In genomic region chr1:12203216-12204007, GRCh38 we compare ENCODE assay signal across 17 cellular contexts. TPM values are rescaled to one million over a fixed set of nuclear protein-coding genes. Genes with fewer than 3 reads are reported as not detected.
DNase-seq lines count a peak whose midpoint lies in the region; ATAC-seq, FAIRE-seq and TF ChIP-seq lines count a peak whose summit lies in the region.
"Had no signal": no experiment of that assay in that cellular context is flagged by ENCODE, and none has a peak within 500 bp of the region (broad histone marks: within the 10 kb centered on the region; RNA-seq: fewer than 3 reads in every experiment).

No MANE protein-coding gene starts in this region.

- H3K36me3 Mint-ChIP-seq in activated CD4-positive, alpha-beta T cell treated with anti-CD3 and anti-CD28 coated beads, Interleukin-2, amount 10 ng/mL, durations not matched to agents 7 days and 5 days (ENCODE audit: low read depth) = peaks cover 43% of the 10 kb centered on the region
- peaks cover 4 to 24% of the 10 kb centered on the region in 2 donors for H3K36me3 Mint-ChIP-seq in activated naive CD4-positive, alpha-beta T cell treated with anti-CD3 and anti-CD28 coated beads, Interleukin-2, amount 50 U/mL, for 72 hours
- H3K36me3 Mint-ChIP-seq in natural killer cell = no peaks in the 10 kb centered on the region
- H3K36me3 Mint-ChIP-seq: brain had no signal

- TF ChIP-seq POLR2A in GM12891 (IDR thresholded peaks at IDR 0.05; ENCODE audit: low read depth, low read length) (no peak), GM18505 (IDR thresholded peaks at IDR 0.05; ENCODE audit: borderline replicate concordance, extremely low read depth, insufficient read depth, insufficient read length) (no peak)

- TF ChIP-seq CTCF in natural killer cell (IDR thresholded peaks at IDR 0.05) = no peak

- H3K9me3 Mint-ChIP-seq in activated CD4-positive, alpha-beta T cell treated with anti-CD3 and anti-CD28 coated beads, Interleukin-2, amount 10 ng/mL, durations not matched to agents 7 days and 5 days = no peaks in the 10 kb centered on the region
- no peaks in the 10 kb centered on the region for H3K9me3 Mint-ChIP-seq in activated naive CD4-positive, alpha-beta T cell treated with anti-CD3 and anti-CD28 coated beads, Interleukin-2, amount 50 U/mL, for 72 hours
- no peaks in the 10 kb centered on the region for H3K9me3 Mint-ChIP-seq in natural killer cell
- H3K9me3 Mint-ChIP-seq: HFFc6 had no signal

- no peak for ATAC-seq in activated naive CD4-positive, alpha-beta T cell treated with anti-CD3 and anti-CD28 coated beads, Interleukin-2, amount 50 U/mL, for 72 hours
- ATAC-seq in natural killer cell = no peak
- ATAC-seq in GM18505 (IDR thresholded peaks at IDR 0.05; ENCODE audit: unreplicated experiment) = no peak

- POLR2A ChIA-PET in activated CD4-positive, alpha-beta T cell treated with anti-CD3 and anti-CD28 coated beads, Interleukin-2, amount 10 ng/mL, durations not matched to agents 7 days and 5 days (lab: Charles Lee) = no interaction called here

- CTCF ChIA-PET in activated CD4-positive, alpha-beta T cell treated with anti-CD3 and anti-CD28 coated beads, Interleukin-2, amount 10 ng/mL, durations not matched to agents 7 days and 5 days (lab: Charles Lee) = interaction anchor here (0.9 to 3.9 kb wide), 3 partner anchors 16 to 78 kb away, joined by 3 to 24 read pairs (median 4); no protein-coding TSS in a partner anchor

- H3K27ac Mint-ChIP-seq in activated CD4-positive, alpha-beta T cell treated with anti-CD3 and anti-CD28 coated beads, Interleukin-2, amount 10 ng/mL, durations not matched to agents 7 days and 5 days = peak overlapping the region; percentile 72
- H3K27ac Mint-ChIP-seq in activated naive CD4-positive, alpha-beta T cell treated with anti-CD3 and anti-CD28 coated beads, Interleukin-2, amount 50 U/mL, for 72 hours = peak overlapping the region; percentile 82 to 88
- peak overlapping the region; percentile 86 to 88 for H3K27ac Mint-ChIP-seq in natural killer cell
- H3K27ac Mint-ChIP-seq: brain, HFFc6 had no signal

- peak; percentile 20 for FAIRE-seq in GM12891 (lab: Jason Lieb, UNC)

- peaks cover 43% of the 10 kb centered on the region for H3K4me1 Mint-ChIP-seq in activated CD4-positive, alpha-beta T cell treated with anti-CD3 and anti-CD28 coated beads, Interleukin-2, amount 10 ng/mL, durations not matched to agents 7 days and 5 days
- H3K4me1 Mint-ChIP-seq in natural killer cell = peaks cover 34 to 52% of the 10 kb centered on the region in 2 donors

- intact Hi-C loops in natural killer cell (cut with micrococcal nuclease) = loop anchor here (5.0 kb wide), 1 partner anchor 41 kb away; no protein-coding TSS in a partner anchor

- no peak overlapping the region for H3K4me3 Mint-ChIP-seq in activated CD4-positive, alpha-beta T cell treated with anti-CD3 and anti-CD28 coated beads, Interleukin-2, amount 10 ng/mL, durations not matched to agents 7 days and 5 days
- H3K4me3 Mint-ChIP-seq in natural killer cell = peak overlapping the region; percentile 9
- H3K4me3 Mint-ChIP-seq: brain, HFFc6 had no signal

- H3K27me3 Mint-ChIP-seq in activated CD4-positive, alpha-beta T cell treated with anti-CD3 and anti-CD28 coated beads, Interleukin-2, amount 10 ng/mL, durations not matched to agents 7 days and 5 days = no peaks in the 10 kb centered on the region
- no peaks in the 10 kb centered on the region for H3K27me3 Mint-ChIP-seq in natural killer cell (ENCODE audit: low read depth in 2 of 2)

- no peak for DNase-seq in activated CD4-positive, alpha-beta T cell treated with anti-CD3 and anti-CD28 coated beads, Interleukin-2, amount 10 ng/mL, durations not matched to agents 7 days and 5 days
- DNase-seq in activated CD4-positive, alpha-beta T cell treated with anti-CD3 and anti-CD28 coated beads for 1 hour = no peak
- DNase-seq in GM12891 (ENCODE audit: insufficient read length, low spot score) (no peak), natural killer cell (no peak), hypothalamus (lab: John Stamatoyannopoulos, UW) (no peak), kidney tubule cell (ENCODE audit: low spot score) (no peak)
- DNase-seq in activated naive CD4-positive, alpha-beta T cell treated with anti-CD3 and anti-CD28 coated beads, Interleukin-2, amount 50 U/mL, for 72 hours (ENCODE audit: low spot score in 2 of 2) = no peak
- DNase-seq: dorsolateral prefrontal cortex, HFFc6, Kasumi-1, NCI-H1436, NCI-H446 treated with DMSO at 0.1 percent for 48 hours, PC-9 had no signal

TF ChIP-seq in GM12891, 5 proteins besides CTCF, POLR2A, EP300 and RAD21:
- no peak for TF ChIP-seq SPI1 (IDR thresholded peaks at IDR 0.05; ENCODE audit: low read depth, low read length)
- TF ChIP-seq POU2F2 (IDR thresholded peaks at IDR 0.05; ENCODE audit: low read depth, low read length) = no peak
- TF ChIP-seq TAF1 (IDR thresholded peaks at IDR 0.05; ENCODE audit: low read depth, low read length) = no peak
- no peak for TF ChIP-seq PAX5 (IDR thresholded peaks at IDR 0.05; ENCODE audit: insufficient read depth, low read length, severe bottlenecking)
- no peak for TF ChIP-seq POLR2AphosphoS5 (IDR thresholded peaks at IDR 0.05; ENCODE audit: low read depth, low read length)

RNA-seq across cellular contexts. Expression of gene VPS13D, which starts 26.4 kb away (rescaled TPM):
- total RNA-seq in activated CD4-positive, alpha-beta T cell treated with anti-CD3 and anti-CD28 coated beads, Interleukin-2, amount 10 ng/mL, durations not matched to agents 7 days and 5 days = 10 to 100 TPM; 34.0 to 41.9 TPM
- polyA plus RNA-seq in GM12891 (2012; ENCODE audit: low read depth, missing spikeins) = 5.5 TPM
- 10 to 100 TPM; 31.2 to 40.7 TPM for total RNA-seq in activated naive CD4-positive, alpha-beta T cell treated with anti-CD3 and anti-CD28 coated beads, Interleukin-2, amount 50 U/mL, for 72 hours
- 10 to 100 TPM; 66.3 to 94.0 (median 81.7) TPM for total RNA-seq in natural killer cell

RNA-seq across cellular contexts. Expression of gene TNFRSF1B, which starts 36.6 kb away (rescaled TPM):
- 100 to 1,000 TPM; 167 to 190 TPM for total RNA-seq in activated CD4-positive, alpha-beta T cell treated with anti-CD3 and anti-CD28 coated beads, Interleukin-2, amount 10 ng/mL, durations not matched to agents 7 days and 5 days
- polyA plus RNA-seq in GM12891 (2012; ENCODE audit: low read depth, missing spikeins) = 27.3 TPM
- total RNA-seq in activated naive CD4-positive, alpha-beta T cell treated with anti-CD3 and anti-CD28 coated beads, Interleukin-2, amount 50 U/mL, for 72 hours = 100 to 1,000 TPM in 1 of 2 donors, 10 to 100 TPM in 1; 98.1 to 143 TPM
- total RNA-seq in natural killer cell = 100 to 1,000 TPM; 152 to 173 (median 172) TPM
- total RNA-seq: A673, G401 had no signal
